In genomic region chr17:7989781-7990655, GRCh38 we compare ENCODE assay signal across 1 cellular context.
TF ChIP-seq lines count a peak whose summit lies in the region.

No MANE protein-coding gene starts in this region.

TF ChIP-seq in HepG2, 621 proteins besides CTCF, POLR2A, EP300 and RAD21 (continued from another document):
- 0 out of 2 replicates have a peak, but pooled peaks have one; percentile 12 for TF ChIP-seq ZNF891 (CRISPR knock-in tag; IDR thresholded peaks at IDR 0.05)
- no peak for TF ChIP-seq BORCS8-MEF2B (CRISPR knock-in tag; IDR thresholded peaks at IDR 0.05)
- TF ChIP-seq HNF4G (IDR thresholded peaks at IDR 0.05; ENCODE audit: borderline replicate concordance, low read depth, low read length) = no peak
- TF ChIP-seq HNF4G (CRISPR knock-in tag; IDR thresholded peaks at IDR 0.05; ENCODE audit: borderline replicate concordance, low read depth) = no peak
- TF ChIP-seq SP2 (CRISPR knock-in tag; IDR thresholded peaks at IDR 0.05) = no peak
- 0 out of 2 replicates have a peak, but pooled peaks have one; percentile 62 for TF ChIP-seq ZNF850 (CRISPR knock-in tag; conservative IDR thresholded peaks at IDR 0.05)
- 0 out of 2 replicates have a peak, but pooled peaks have one; percentile 56 for TF ChIP-seq ZBTB7B (CRISPR knock-in tag; IDR thresholded peaks at IDR 0.05)
- 0 out of 2 replicates have a peak, but pooled peaks have one; percentile 32 for TF ChIP-seq DMAP1 (CRISPR knock-in tag; IDR thresholded peaks at IDR 0.05)
- TF ChIP-seq SSRP1 (CRISPR knock-in tag; IDR thresholded peaks at IDR 0.05) = no peak
- TF ChIP-seq TCF12 (IDR thresholded peaks at IDR 0.05) = no peak
- TF ChIP-seq TCF12 (CRISPR knock-in tag; IDR thresholded peaks at IDR 0.05) = 0 out of 2 replicates have a peak, but pooled peaks have one; percentile 55
- no peak for TF ChIP-seq ZNF101 (CRISPR knock-in tag; IDR thresholded peaks at IDR 0.05; ENCODE audit: borderline replicate concordance, low read depth)
- no peak for TF ChIP-seq ETS1 (CRISPR knock-in tag; IDR thresholded peaks at IDR 0.05)
- TF ChIP-seq PPARG (CRISPR knock-in tag; conservative IDR thresholded peaks at IDR 0.05) = no peak; the same call in 1 of the 2 replicates
- TF ChIP-seq HNRNPL (IDR thresholded peaks at IDR 0.05; ENCODE audit: low read depth, low read length) = 0 out of 2 replicates have a peak, but pooled peaks have one; percentile 62
- peak; percentile 69; the same call in 1 of the 2 replicates for TF ChIP-seq NFKB2 (CRISPR knock-in tag; IDR thresholded peaks at IDR 0.05; ENCODE audit: borderline replicate concordance)
- no peak; the same call in 1 of the 2 replicates for TF ChIP-seq CREBL2 (CRISPR knock-in tag; IDR thresholded peaks at IDR 0.05; ENCODE audit: borderline replicate concordance)
- no peak for TF ChIP-seq HBP1 (CRISPR knock-in tag; IDR thresholded peaks at IDR 0.05; ENCODE audit: low read depth)
- peak; percentile 68; the same call in 1 of the 2 replicates for TF ChIP-seq CHCHD3 (CRISPR knock-in tag; IDR thresholded peaks at IDR 0.05)
- TF ChIP-seq ZBTB7A (CRISPR knock-in tag; IDR thresholded peaks at IDR 0.05) = no peak; the same call in 1 of the 2 replicates
- no peak for TF ChIP-seq CERS6 (CRISPR knock-in tag; IDR thresholded peaks at IDR 0.05)
- TF ChIP-seq ZNF589 (CRISPR knock-in tag; conservative IDR thresholded peaks at IDR 0.05) = no peak
- no peak for TF ChIP-seq ZNF878 (CRISPR knock-in tag; IDR thresholded peaks at IDR 0.05)
- no peak for TF ChIP-seq ZNF33A (CRISPR knock-in tag; IDR thresholded peaks at IDR 0.05; ENCODE audit: borderline replicate concordance)
- no peak for TF ChIP-seq ZNF441 (CRISPR knock-in tag; IDR thresholded peaks at IDR 0.05; ENCODE audit: borderline replicate concordance)
- TF ChIP-seq NKX3-1 (CRISPR knock-in tag; IDR thresholded peaks at IDR 0.05) = 0 out of 2 replicates have a peak, but pooled peaks have one; percentile 47
- TF ChIP-seq ZNF512B (CRISPR knock-in tag; IDR thresholded peaks at IDR 0.05; ENCODE audit: borderline replicate concordance) = peak; percentile 59; the same call in 1 of the 2 replicates
- peak; percentile 46; the same call in 1 of the 2 replicates for TF ChIP-seq ZMYM4 (CRISPR knock-in tag; IDR thresholded peaks at IDR 0.05)
- no peak for TF ChIP-seq PRMT3 (CRISPR knock-in tag; IDR thresholded peaks at IDR 0.05; ENCODE audit: borderline replicate concordance, low read depth)
- 0 out of 2 replicates have a peak, but pooled peaks have one; percentile 34 for TF ChIP-seq ZNF224 (CRISPR knock-in tag; IDR thresholded peaks at IDR 0.05)
